Comparison of ENCODE assay signal across 8 cellular contexts in genomic region chr14:88385212-88386101, GRCh38.
DNase-seq lines count a peak whose midpoint lies in the region; ATAC-seq and FAIRE-seq lines count a peak whose summit lies in the region.

A gene with protein sequence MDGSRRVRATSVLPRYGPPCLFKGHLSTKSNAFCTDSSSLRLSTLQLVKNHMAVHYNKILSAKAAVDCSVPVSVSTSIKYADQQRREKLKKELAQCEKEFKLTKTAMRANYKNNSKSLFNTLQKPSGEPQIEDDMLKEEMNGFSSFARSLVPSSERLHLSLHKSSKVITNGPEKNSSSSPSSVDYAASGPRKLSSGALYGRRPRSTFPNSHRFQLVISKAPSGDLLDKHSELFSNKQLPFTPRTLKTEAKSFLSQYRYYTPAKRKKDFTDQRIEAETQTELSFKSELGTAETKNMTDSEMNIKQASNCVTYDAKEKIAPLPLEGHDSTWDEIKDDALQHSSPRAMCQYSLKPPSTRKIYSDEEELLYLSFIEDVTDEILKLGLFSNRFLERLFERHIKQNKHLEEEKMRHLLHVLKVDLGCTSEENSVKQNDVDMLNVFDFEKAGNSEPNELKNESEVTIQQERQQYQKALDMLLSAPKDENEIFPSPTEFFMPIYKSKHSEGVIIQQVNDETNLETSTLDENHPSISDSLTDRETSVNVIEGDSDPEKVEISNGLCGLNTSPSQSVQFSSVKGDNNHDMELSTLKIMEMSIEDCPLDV (plus strand): TSS chr14:88385657. CDS start chr14:88385819, 162 bp downstream.

- ATAC-seq in GM21381 (IDR thresholded peaks at IDR 0.05; ENCODE audit: unreplicated experiment), result peak; percentile 100

- H3K9me3 ChIP-seq in NT2/D1 (ENCODE audit: insufficient read depth, low read length), result no peaks in the 10 kb centered on the region

- H3K9ac ChIP-seq in NT2/D1 (ENCODE audit: insufficient read length, low read depth), result peak within 1 kb of the TSS; percentile 80

- DNase-seq in D341Med (ENCODE audit: low spot score) (peak; percentile 95), HTR-8/SVneo (ENCODE audit: insufficient read length, low spot score) (peak; percentile 88), NT2/D1 (ENCODE audit: low read depth, low spot score) (peak; percentile 81), activated T-cell treated with anti-CD3 and anti-CD28 coated beads for 24 hours (ENCODE audit: low read depth) (peak; percentile 77), epidermal melanocyte (ENCODE audit: insufficient read length, low spot score) (peak; percentile 71), midbrain (lab: John Stamatoyannopoulos, UW) (peak; percentile 95)
- peak; percentile 79 to 81 for DNase-seq in stimulated activated CD8-positive, alpha-beta memory T cell treated with anti-CD3 and anti-CD28 coated beads, Interleukin-15, amount 100 ng/mL, for 48 hours (ENCODE audit: low read depth in 2 of 2)

- H3K4me1 ChIP-seq in NT2/D1 (ENCODE audit: insufficient read depth, insufficient read length), result no peaks in the 10 kb centered on the region

- H3K27me3 ChIP-seq in NT2/D1 (ENCODE audit: insufficient read depth, insufficient read length), result peaks cover 12% of the 10 kb centered on the region

- H3K36me3 ChIP-seq in NT2/D1 (ENCODE audit: insufficient read depth, insufficient read length, low read length), result no peaks in the 10 kb centered on the region

- H3K4me3 ChIP-seq in NT2/D1 (ENCODE audit: insufficient read length, low read depth), result peak within 1 kb of the TSS; percentile 70

- peak; percentile 94 for FAIRE-seq in HTR-8/SVneo (lab: Jason Lieb, UNC)

Comparison
In these comparisons a context has a peak if more than half of its experiments do, and no peak if none do; other contexts are left out.
1. Peak in every context shown above with its lines: DNase-seq, ATAC-seq and H3K4me3 ChIP-seq.